ENCODE assay signal across 27 cellular contexts in the genomic region with DNA sequence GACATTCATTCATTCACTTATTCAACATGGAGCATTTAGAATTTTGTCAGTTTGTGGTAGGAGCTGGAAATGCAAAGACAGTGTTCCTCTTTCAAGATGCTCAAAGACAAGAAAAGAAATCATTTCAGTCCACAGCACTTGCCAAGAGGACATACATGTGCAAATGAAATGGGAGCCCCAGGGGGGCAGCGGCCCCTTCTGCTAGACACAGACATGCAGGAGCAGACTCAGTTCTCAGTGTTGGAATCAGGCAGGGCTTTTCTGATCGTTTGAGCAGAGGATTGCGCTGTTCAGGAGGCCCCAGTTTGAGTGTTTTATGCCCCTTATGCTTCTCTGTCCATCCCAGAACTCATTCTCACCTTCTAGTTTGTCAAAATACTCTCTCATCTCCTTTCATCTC. TPM values are rescaled to one million over a fixed set of nuclear protein-coding genes. Genes with fewer than 3 reads are reported as not detected.
DNase-seq lines count a peak whose midpoint lies in the region; ATAC-seq and TF ChIP-seq lines count a peak whose summit lies in the region.
"Had no signal": no experiment of that assay in that cellular context is flagged by ENCODE, and none has a peak within 500 bp of the region (broad histone marks: within the 10 kb centered on the region; RNA-seq: fewer than 3 reads in every experiment).

No MANE protein-coding gene starts in this region.

- no peak overlapping the region for H2AFZ ChIP-seq in H9 (ENCODE audit: low read length)
- H2AFZ ChIP-seq in OCI-LY3 (ENCODE audit: low read depth, low read length) = 0 out of 2 replicates have a peak overlapping the region, but pooled peaks have one; percentile 29
- H2AFZ ChIP-seq in neuronal stem cell (ENCODE audit: low read length) = peak overlapping the region; percentile 79
- no peak overlapping the region for H2AFZ ChIP-seq in mammary epithelial cell (ENCODE audit: low read depth, low read length)

- no peaks in the 10 kb centered on the region; the same call in 1 of the 2 replicates for H3K79me2 ChIP-seq in H9 (ENCODE audit: insufficient read depth, low read length)
- H3K79me2 ChIP-seq in OCI-LY3 (ENCODE audit: low read length) = no peaks in the 10 kb centered on the region
- no peaks in the 10 kb centered on the region for H3K79me2 ChIP-seq in mammary epithelial cell (ENCODE audit: insufficient read depth, low read length)

- H3T11ph ChIP-seq in H9 (ENCODE audit: low read length) = no peak overlapping the region

- in situ Hi-C loops in mammary epithelial cell (cut with MboI; ENCODE audit: low sequenced_read_pairs in 2 of 2) = no loop called here

- H3K4me3 ChIP-seq in OCI-LY3 (ENCODE audit: low read length) (no peak overlapping the region), iPS-15b (ENCODE audit: low read depth, low read length) (peak overlapping the region; percentile 44), neuronal stem cell (ENCODE audit: low read length in 2 of 2) (peak overlapping the region in 1 of 2 donors; percentile 2), mammary epithelial cell (replicated peaks in 1 of 3; ENCODE audit: insufficient read depth in 1 of 3, low read depth in 2 of 3, low read length in 3 of 3) (no peak overlapping the region)
- H3K4me3 ChIP-seq: ascending aorta; BLaER1 treated with 17β-estradiol and CSF1 and Interleukin-3, amounts not matched to agents 10 nM and 100 nM; left ventricle myocardium inferior; upper lobe of right lung had no signal

- TF ChIP-seq CTCF in H9 (conservative IDR thresholded peaks at IDR 0.05) (no peak), OCI-LY3 (IDR thresholded peaks at IDR 0.05; ENCODE audit: low read depth, low read length) (no peak), mammary epithelial cell (conservative IDR thresholded peaks at IDR 0.05 in 1 of 2, IDR thresholded peaks at IDR 0.05 in 1 of 2; ENCODE audit: extremely low read depth in 1 of 2, insufficient read depth in 1 of 2, low read depth in 1 of 2, low read length in 2 of 2) (no peak)

- no peaks in the 10 kb centered on the region; the same call in 1 of the 2 replicates for H3K4me1 ChIP-seq in H9 (ENCODE audit: insufficient read depth, low read length)
- H3K4me1 ChIP-seq in OCI-LY3 (ENCODE audit: low read length) = peaks cover 20% of the 10 kb centered on the region
- H3K4me1 ChIP-seq in iPS-15b (ENCODE audit: control insufficient read depth, insufficient read depth, low read length) = peaks cover 18% of the 10 kb centered on the region
- H3K4me1 ChIP-seq in neuronal stem cell (ENCODE audit: control insufficient read depth in 2 of 2, insufficient read depth in 1 of 2, low read depth in 1 of 2, low read length in 2 of 2) = peaks cover 3 to 9% of the 10 kb centered on the region in 2 donors
- H3K4me1 ChIP-seq in mammary epithelial cell (ENCODE audit: insufficient read depth, low read length) = no peaks in the 10 kb centered on the region
- H3K4me1 ChIP-seq: ascending aorta had no signal

- H4K8ac ChIP-seq in H9 (replicated peaks; ENCODE audit: insufficient read length, low read depth, low read length) = no peak overlapping the region
- no peak overlapping the region for H4K8ac ChIP-seq in neuronal stem cell (ENCODE audit: low read depth, low read length)

- DNase-seq in H9 (peak; percentile 76), neuronal stem cell (ENCODE audit: low spot score) (no peak), mammary epithelial cell (no peak)
- DNase-seq in stimulated activated CD4-positive, alpha-beta T cell treated with anti-CD3 and anti-CD28 coated beads, Interleukin-4, amount 100 ng/mL, for 1 hour = no peak
- DNase-seq: activated CD4-positive, alpha-beta T cell treated with anti-CD3 and anti-CD28 coated beads for 36 hours; activated effector memory CD4-positive, alpha-beta T cell treated with anti-CD3 and anti-CD28 coated beads, Interleukin-2, amount 50 U/mL, for 16 hours; activated naive CD8-positive, alpha-beta T cell treated with anti-CD3 and anti-CD28 coated beads for 36 hours; activated T-cell treated with anti-CD3 and anti-CD28 coated beads for 4 hours; cortex of kidney; DND-41; effector memory CD8-positive, alpha-beta T cell; foreskin fibroblast; GOT3; natural killer cell; NCI-H2029 treated with DMSO at 0.1 percent for 48 hours; NCI-H2227 treated with DMSO at 0.1 percent for 48 hours; NCI-H748 treated with DMSO at 0.1 percent for 48 hours; stimulated activated CD4-positive, alpha-beta T cell treated with anti-CD3 and anti-CD28 coated beads, Interleukin-4, amount 100 ng/mL, for 4 hours; upper lobe of right lung had no signal

- no peaks in the 10 kb centered on the region for H3K23me2 ChIP-seq in H9 (ENCODE audit: insufficient read length, low read depth, low read length, poor library complexity, severe bottlenecking)

- H3K4me2 ChIP-seq in H9 (ENCODE audit: insufficient read depth, insufficient read length, low read length) (peak overlapping the region; percentile 75), OCI-LY3 (ENCODE audit: low read length) (peak overlapping the region; percentile 16; the same call in 1 of the 2 replicates), neuronal stem cell (ENCODE audit: insufficient read depth, low read length, poor library complexity, severe bottlenecking) (no peak overlapping the region), mammary epithelial cell (ENCODE audit: insufficient read depth, low read depth, low read length) (no peak overlapping the region)
- H3K4me2 ChIP-seq: BLaER1 treated with 17β-estradiol and CSF1 and Interleukin-3, amounts not matched to agents 10 nM and 100 nM had no signal

- H4K91ac ChIP-seq in H9 (ENCODE audit: insufficient read length, low read depth, low read length) = no peak overlapping the region
- no peak overlapping the region for H4K91ac ChIP-seq in neuronal stem cell (ENCODE audit: low read depth, low read length, poor library complexity)

- no peak overlapping the region for H2BK20ac ChIP-seq in H9 (ENCODE audit: low read depth, low read length, poor library complexity, severe bottlenecking)

- no peaks in the 10 kb centered on the region for H3K9me3 ChIP-seq in H9 (ENCODE audit: control insufficient read depth, low read depth, low read length)
- H3K9me3 ChIP-seq in OCI-LY3 (ENCODE audit: insufficient read depth, low read length) = no peaks in the 10 kb centered on the region
- no peaks in the 10 kb centered on the region for H3K9me3 ChIP-seq in iPS-15b (ENCODE audit: control insufficient read depth, insufficient read depth, low read length)
- no peaks in the 10 kb centered on the region for H3K9me3 ChIP-seq in neuronal stem cell (replicated peaks in 1 of 2; ENCODE audit: control insufficient read depth in 2 of 2, insufficient read depth in 1 of 2, low read depth in 1 of 2, low read length in 2 of 2)
- H3K9me3 ChIP-seq in mammary epithelial cell (replicated peaks; ENCODE audit: insufficient read depth, low read length) = no peaks in the 10 kb centered on the region
- H3K9me3 ChIP-seq: ascending aorta; BLaER1 treated with 17β-estradiol and CSF1 and Interleukin-3, amounts not matched to agents 10 nM and 100 nM; left ventricle myocardium inferior; upper lobe of right lung had no signal

- no peaks in the 10 kb centered on the region for H3K79me1 ChIP-seq in H9 (ENCODE audit: insufficient read depth, low read depth, low read length, poor library complexity, severe bottlenecking)
- H3K79me1 ChIP-seq in neuronal stem cell (ENCODE audit: low read depth, low read length) = no peaks in the 10 kb centered on the region

- CTCF ChIA-PET in mammary epithelial cell (lab: Charles Lee; ENCODE audit: low non-redundant PET) = no interaction called here

- H3K36me3 Mint-ChIP-seq in H9 (ENCODE audit: insufficient read depth in 1 of 3, low read depth in 3 of 3) = peaks cover 12 to 48% (median 39%) of the 10 kb centered on the region in 3 experiments
- H3K36me3 Mint-ChIP-seq: activated naive CD8-positive, alpha-beta T cell treated with anti-CD3 and anti-CD28 coated beads for 36 hours; natural killer cell; stimulated activated memory B cell treated with anti-CD40 and anti-IgM and Interleukin-4, amounts not matched to agents 10 μg/mL and 1 μg/mL and 100 μg/mL, for 72 hours had no signal

- no peak overlapping the region for H2AK5ac ChIP-seq in H9 (ENCODE audit: insufficient read length, low read length)
- H2AK5ac ChIP-seq in neuronal stem cell (ENCODE audit: low read depth, low read length) = no peak overlapping the region

- H3K9ac ChIP-seq in H9 (ENCODE audit: extremely low read depth, insufficient read length, low read length) (peak overlapping the region; percentile 49), OCI-LY3 (ENCODE audit: low read length) (no peak overlapping the region), iPS-15b (ENCODE audit: low read depth, low read length) (peak overlapping the region; percentile 86), neuronal stem cell (ENCODE audit: low read depth, low read length, poor library complexity) (no peak overlapping the region), mammary epithelial cell (ENCODE audit: insufficient read depth, low read length) (no peak overlapping the region)
- H3K9ac ChIP-seq: BLaER1 treated with 17β-estradiol and CSF1 and Interleukin-3, amounts not matched to agents 10 nM and 100 nM had no signal

- H2BK120ac ChIP-seq in H9 (ENCODE audit: low read depth, low read length, poor library complexity, severe bottlenecking) (no peak overlapping the region), neuronal stem cell (ENCODE audit: low read depth, low read length) (no peak overlapping the region)

- no peak overlapping the region; the same call in 1 of the 2 replicates for H3K14ac ChIP-seq in H9 (ENCODE audit: insufficient read depth, low read length)
- H3K14ac ChIP-seq in neuronal stem cell (ENCODE audit: low read length) = no peak overlapping the region

- H2BK15ac ChIP-seq in H9 (ENCODE audit: low read depth, low read length) (no peak overlapping the region), neuronal stem cell (ENCODE audit: low read length) (no peak overlapping the region)

- dilution Hi-C loops in mammary epithelial cell (cut with HindIII; ENCODE audit: low sequenced_read_pairs) = no loop called here

- intact Hi-C loops in mammary epithelial cell (cut with micrococcal nuclease) = no loop called here

- ATAC-seq in HG03039 (IDR thresholded peaks at IDR 0.05; ENCODE audit: unreplicated experiment) = no peak
- ATAC-seq: activated CD4-positive, alpha-beta T cell treated with anti-CD3 and anti-CD28 coated beads for 36 hours; effector memory CD8-positive, alpha-beta T cell; natural killer cell; upper lobe of right lung had no signal

- no peaks in the 10 kb centered on the region for H3K9me3 Mint-ChIP-seq in H9
- H3K9me3 Mint-ChIP-seq: activated naive CD8-positive, alpha-beta T cell treated with anti-CD3 and anti-CD28 coated beads for 36 hours; effector memory CD8-positive, alpha-beta T cell; natural killer cell; stimulated activated memory B cell treated with anti-CD40 and anti-IgM and Interleukin-4, amounts not matched to agents 10 μg/mL and 1 μg/mL and 100 μg/mL, for 72 hours had no signal

- H3K4ac ChIP-seq in H9 (ENCODE audit: low read depth, low read length) (no peak overlapping the region), neuronal stem cell (ENCODE audit: low read length) (no peak overlapping the region)

- peak overlapping the region; percentile 84 for H3K27ac ChIP-seq in H9 (ENCODE audit: insufficient read length, low read depth, low read length)
- H3K27ac ChIP-seq in OCI-LY3 (ENCODE audit: low read length) = no peak overlapping the region
- H3K27ac ChIP-seq in neuronal stem cell (replicated peaks; ENCODE audit: low read length) = no peak overlapping the region
- H3K27ac ChIP-seq in mammary epithelial cell (ENCODE audit: insufficient read depth, low read depth, low read length) = no peak overlapping the region
- H3K27ac ChIP-seq: ascending aorta; BLaER1 treated with 17β-estradiol and CSF1 and Interleukin-3, amounts not matched to agents 10 nM and 100 nM; left ventricle myocardium inferior; upper lobe of right lung had no signal

- no CpG with 5 or more reads among the region's 3 CpGs for WGBS in H9 (ENCODE audit: extremely low coverage, insufficient read length, low lambda C conversion rate)
- no CpG with 5 or more reads among the region's 3 CpGs for WGBS in neuronal stem cell (ENCODE audit: extremely low coverage in 2 of 2, insufficient read length in 2 of 2, insufficient replicate concordance in 1 of 2), 2 donors
- WGBS in mammary epithelial cell (ENCODE audit: low coverage, missing lambda C conversion rate) = 68% methylated on average over 3 of the region's 3 CpGs

- H4K20me1 ChIP-seq in H9 (ENCODE audit: control insufficient read depth, insufficient read depth, insufficient read length) (no peaks in the 10 kb centered on the region), OCI-LY3 (ENCODE audit: insufficient read depth, low read length) (no peaks in the 10 kb centered on the region), mammary epithelial cell (ENCODE audit: insufficient read depth, low read length) (no peaks in the 10 kb centered on the region)
- H4K20me1 ChIP-seq: BLaER1 treated with 17β-estradiol and CSF1 and Interleukin-3, amounts not matched to agents 10 nM and 100 nM had no signal

- H3K18ac ChIP-seq in H9 (ENCODE audit: insufficient read length, low read depth, low read length) (no peak overlapping the region), neuronal stem cell (ENCODE audit: low read length) (no peak overlapping the region)

- peak overlapping the region; percentile 10 for H2BK5ac ChIP-seq in H9 (ENCODE audit: insufficient read length, low read length)
- no peak overlapping the region for H2BK5ac ChIP-seq in neuronal stem cell (ENCODE audit: low read length)

- H3K27me3 ChIP-seq in H9 (ENCODE audit: insufficient read depth, low read length) (no peaks in the 10 kb centered on the region), OCI-LY3 (ENCODE audit: low read depth, low read length) (no peaks in the 10 kb centered on the region), iPS-15b (ENCODE audit: control insufficient read depth, insufficient read depth, low read length) (no peaks in the 10 kb centered on the region), neuronal stem cell (ENCODE audit: control insufficient read depth in 3 of 3, insufficient read depth in 3 of 3, low read depth in 1 of 3, low read length in 3 of 3) (no peaks in the 10 kb centered on the region), mammary epithelial cell (ENCODE audit: insufficient read depth, low read length) (no peaks in the 10 kb centered on the region)
- H3K27me3 ChIP-seq: ascending aorta; BLaER1 treated with 17β-estradiol and CSF1 and Interleukin-3, amounts not matched to agents 10 nM and 100 nM; upper lobe of right lung had no signal

- H3K27me3 Mint-ChIP-seq in H9 (ENCODE audit: low read depth) = peaks cover 1% of the 10 kb centered on the region; the same call in 1 of the 2 replicates

- no peak overlapping the region for H2BK12ac ChIP-seq in H9 (ENCODE audit: insufficient read length, low read depth, low read length)
- no peak overlapping the region for H2BK12ac ChIP-seq in neuronal stem cell (ENCODE audit: low read length)

- H3K4me3 Mint-ChIP-seq in H9 = peak overlapping the region; percentile 86 to 97
- H3K4me3 Mint-ChIP-seq: activated CD4-positive, alpha-beta T cell treated with anti-CD3 and anti-CD28 coated beads for 36 hours; activated naive CD8-positive, alpha-beta T cell treated with anti-CD3 and anti-CD28 coated beads for 36 hours; effector memory CD8-positive, alpha-beta T cell; natural killer cell; stimulated activated memory B cell treated with anti-CD40 and anti-IgM and Interleukin-4, amounts not matched to agents 10 μg/mL and 1 μg/mL and 100 μg/mL, for 72 hours had no signal

- no TSS peak for BruUV-seq in mammary epithelial cell (replicated peaks; lab: Mats Ljungman, UMichigan)

- H3K36me3 ChIP-seq in OCI-LY3 (replicated peaks; ENCODE audit: low read depth, low read length) = no peaks in the 10 kb centered on the region
- no peaks in the 10 kb centered on the region for H3K36me3 ChIP-seq in iPS-15b (ENCODE audit: control insufficient read depth, insufficient read depth, low read length)
- no peaks in the 10 kb centered on the region for H3K36me3 ChIP-seq in neuronal stem cell (replicated peaks in 1 of 2; ENCODE audit: control insufficient read depth in 2 of 2, insufficient read depth in 2 of 2, low read length in 2 of 2)
- H3K36me3 ChIP-seq in mammary epithelial cell (ENCODE audit: insufficient read depth, low read length) = no peaks in the 10 kb centered on the region
- H3K36me3 ChIP-seq: ascending aorta; BLaER1 treated with 17β-estradiol and CSF1 and Interleukin-3, amounts not matched to agents 10 nM and 100 nM; left ventricle myocardium inferior; upper lobe of right lung had no signal

- no peak overlapping the region for H4K5ac ChIP-seq in H9 (ENCODE audit: insufficient read length, low read depth, low read length)

- H3K27ac Mint-ChIP-seq in H9 = peak overlapping the region; percentile 97 to 98 (median 98)
- H3K27ac Mint-ChIP-seq: activated CD4-positive, alpha-beta T cell treated with anti-CD3 and anti-CD28 coated beads for 36 hours; activated naive CD8-positive, alpha-beta T cell treated with anti-CD3 and anti-CD28 coated beads for 36 hours; effector memory CD8-positive, alpha-beta T cell; natural killer cell; stimulated activated memory B cell treated with anti-CD40 and anti-IgM and Interleukin-4, amounts not matched to agents 10 μg/mL and 1 μg/mL and 100 μg/mL, for 72 hours had no signal

- H3K4me1 Mint-ChIP-seq in H9 = peaks cover 40 to 73% of the 10 kb centered on the region in 2 experiments
- H3K4me1 Mint-ChIP-seq: activated CD4-positive, alpha-beta T cell treated with anti-CD3 and anti-CD28 coated beads for 36 hours; activated naive CD8-positive, alpha-beta T cell treated with anti-CD3 and anti-CD28 coated beads for 36 hours had no signal

- H3K56ac ChIP-seq in H9 (ENCODE audit: insufficient read length, low read depth, low read length) = no peak overlapping the region

- no peak overlapping the region for H3K23ac ChIP-seq in H9 (ENCODE audit: insufficient read length, low read depth, low read length)
- no peak overlapping the region for H3K23ac ChIP-seq in neuronal stem cell (ENCODE audit: low read depth, low read length, poor library complexity)

RNA-seq across cellular contexts. Expression of a gene that starts 35.6 kb away (rescaled TPM):
- total RNA-seq in H9 (2021) (76.1 and 79.5 TPM in 2 replicates), mammary epithelial cell (under 1 TPM in 1 of 2 donors, not detected in 1; 0.68 TPM)
- polyA plus RNA-seq in neuronal stem cell (2013, experiment 1 of 2) = 6.6 TPM
- 6.6 TPM for polyA plus RNA-seq in neuronal stem cell (2013, experiment 2 of 2)
- 0.17 TPM for polyA plus RNA-seq in mammary epithelial cell
- not detected for polyA minus RNA-seq in mammary epithelial cell
- total RNA-seq: MCF 10A, natural killer cell had no signal

RNA-seq across cellular contexts. Expression of a gene that starts 56.7 kb away (rescaled TPM):
- 53.6 and 55.2 TPM in 2 replicates for total RNA-seq in H9 (2021)
- 12.0 TPM for polyA plus RNA-seq in neuronal stem cell (2013, experiment 1 of 2)
- 12.9 TPM for polyA plus RNA-seq in neuronal stem cell (2013, experiment 2 of 2)
- 1 to 10 TPM; 8.8 to 9.2 TPM for total RNA-seq in mammary epithelial cell
- 3.3 TPM for polyA plus RNA-seq in mammary epithelial cell
- polyA minus RNA-seq in mammary epithelial cell = 12.2 TPM

Comparison
In these comparisons a context has a peak if more than half of its experiments do, and no peak if none do; other contexts are left out.
1. H2AFZ ChIP-seq: peak in OCI-LY3 (single experiment) and neuronal stem cell (single experiment); none in H9 (single experiment) and mammary epithelial cell (single experiment).
2. H3K4me2 ChIP-seq: peak in H9 (single experiment) and OCI-LY3 (single experiment); none in neuronal stem cell (single experiment) and mammary epithelial cell (single experiment).
3. H3K9ac ChIP-seq: peak in H9 (single experiment) and iPS-15b (single experiment); none in OCI-LY3 (single experiment), neuronal stem cell (single experiment) and mammary epithelial cell (single experiment).
4. RNA of a gene that starts 35.6 kb away (total RNA-seq): 76.1 to 79.5 TPM in H9; 0.68 TPM in mammary epithelial cell; every median in the first group is over 10 times any median in the second.